In genomic region chr14:52618602-52619001, GRCh38 we compare ENCODE assay signal across 21 cellular contexts.
DNase-seq lines count a peak whose midpoint lies in the region; ATAC-seq, FAIRE-seq and TF ChIP-seq lines count a peak whose summit lies in the region.
"Had no signal": no experiment of that assay in that cellular context is flagged by ENCODE, and none has a peak within 500 bp of the region (broad histone marks: within the 10 kb centered on the region; RNA-seq: fewer than 3 reads in every experiment).

No MANE protein-coding gene starts in this region.

- TF ChIP-seq POLR2A in HepG2 (IDR thresholded peaks at IDR 0.05; ENCODE audit: insufficient read depth in 1 of 2, low read depth in 2 of 2, low read length in 2 of 2) (no peak), right lobe of liver (IDR thresholded peaks at IDR 0.05) (no peak), K562 (conservative IDR thresholded peaks at IDR 0.05) (no peak), esophagus squamous epithelium (IDR thresholded peaks at IDR 0.05) (no peak)

- H3K36me3 ChIP-seq in HepG2 (replicated peaks in 1 of 2; ENCODE audit: control insufficient read depth in 1 of 2, insufficient read depth in 2 of 2, low read length in 2 of 2) (no peaks in the 10 kb centered on the region), right lobe of liver (no peaks in the 10 kb centered on the region), K562 (ENCODE audit: control insufficient read depth, insufficient read depth, low read length) (no peaks in the 10 kb centered on the region), kidney (ENCODE audit: control insufficient read depth in 1 of 2, insufficient read depth in 2 of 2, low read length in 2 of 2) (no peaks in the 10 kb centered on the region), mucosa of descending colon (ENCODE audit: low read depth) (no peaks in the 10 kb centered on the region), esophagus squamous epithelium (no peaks in the 10 kb centered on the region)

- H3K4me2 ChIP-seq in HepG2 (ENCODE audit: low read depth, low read length) (no peak overlapping the region), K562 (ENCODE audit: insufficient read depth, low read length) (no peak overlapping the region)
- H3K4me2 ChIP-seq: BLaER1 treated with 17β-estradiol and CSF1 and Interleukin-3, amounts not matched to agents 10 nM and 100 nM had no signal

- H3K79me2 ChIP-seq in HepG2 (ENCODE audit: insufficient read depth, low read length), result no peaks in the 10 kb centered on the region
- H3K79me2 ChIP-seq in K562 (ENCODE audit: control insufficient read depth, insufficient read depth, low read length), result no peaks in the 10 kb centered on the region

- H2AFZ ChIP-seq in HepG2 (ENCODE audit: low read length), result no peak overlapping the region
- no peak overlapping the region for H2AFZ ChIP-seq in K562 (ENCODE audit: low read depth, low read length)

- ATAC-seq in HepG2 (no peak), right lobe of liver (no peak), K562 (no peak), mucosa of descending colon (no peak)
- ATAC-seq: CD8-positive, alpha-beta T cell; GM12878 had no signal

- intact Hi-C loops in HepG2 (cut with micrococcal nuclease; ENCODE audit: unreplicated experiment) (no loop called here), right lobe of liver (cut with DNase I) (no loop called here), K562 (cut with micrococcal nuclease) (no loop called here), kidney (cut with DNase I) (no loop called here), mucosa of descending colon (cut with DNase I, micrococcal nuclease) (no loop called here), esophagus squamous epithelium (cut with DNase I) (no loop called here)

- H3K4me1 ChIP-seq in HepG2 (ENCODE audit: insufficient read depth, low read length) (no peaks in the 10 kb centered on the region), right lobe of liver (no peaks in the 10 kb centered on the region), K562 (replicated peaks in 1 of 2; ENCODE audit: control insufficient read depth in 2 of 2, insufficient read depth in 2 of 2, low read length in 2 of 2) (no peaks in the 10 kb centered on the region), kidney (ENCODE audit: control insufficient read depth in 1 of 2, insufficient read depth in 1 of 2, low read depth in 1 of 2, low read length in 2 of 2) (no peaks in the 10 kb centered on the region), mucosa of descending colon (ENCODE audit: low read depth) (no peaks in the 10 kb centered on the region), esophagus squamous epithelium (no peaks in the 10 kb centered on the region)
- H3K4me1 ChIP-seq: BLaER1 treated with 17β-estradiol and CSF1 and Interleukin-3, amounts not matched to agents 10 nM and 100 nM; Caco-2 had no signal

- TF ChIP-seq RAD21 in HepG2 (CRISPR knock-in tag; IDR thresholded peaks at IDR 0.05), result no peak
- TF ChIP-seq RAD21 in K562 (CRISPR knock-in tag; conservative IDR thresholded peaks at IDR 0.05 in 1 of 2, IDR thresholded peaks at IDR 0.05 in 1 of 2), result no peak

- CTCF ChIA-PET in HepG2 (lab: Yijun Ruan, JAX; ENCODE audit: low intra/inter-chr PET ratio, low total read pairs), result no interaction called here
- CTCF ChIA-PET in K562 (lab: Yijun Ruan, JAX; ENCODE audit: low intra/inter-chr PET ratio), result no interaction called here

- no TSS peak for BruUV-seq in HepG2 (replicated peaks; lab: Mats Ljungman, UMichigan)
- no TSS peak for BruUV-seq in K562 (replicated peaks; lab: Mats Ljungman, UMichigan)

- no peak for TF ChIP-seq EP300 in HepG2 (IDR thresholded peaks at IDR 0.05; ENCODE audit: low read depth in 2 of 2, low read length in 2 of 2)
- no peak for TF ChIP-seq EP300 in HepG2 (CRISPR knock-in tag; IDR thresholded peaks at IDR 0.05; ENCODE audit: borderline replicate concordance)
- no peak for TF ChIP-seq EP300 in K562 (IDR thresholded peaks at IDR 0.05; ENCODE audit: low read length)

- H3K27ac ChIP-seq in HepG2 (ENCODE audit: extremely low read length, insufficient read depth, low read length) (no peak overlapping the region), right lobe of liver (no peak overlapping the region), K562 (ENCODE audit: extremely low read depth, low read depth, low read length) (no peak overlapping the region), kidney (ENCODE audit: low read depth in 2 of 2, low read length in 2 of 2) (no peak overlapping the region), esophagus squamous epithelium (no peak overlapping the region)
- H3K27ac ChIP-seq: 22Rv1; BLaER1 treated with 17β-estradiol and CSF1 and Interleukin-3, amounts not matched to agents 10 nM and 100 nM; C4-2B had no signal

- no peak for FAIRE-seq in HepG2 (lab: Jason Lieb, UNC)
- FAIRE-seq in G401.6 (lab: Jason Lieb, UNC), result peak; percentile 34
- FAIRE-seq in K562 (lab: Jason Lieb, UNC), result no peak
- peak; percentile 54 for FAIRE-seq in kidney (lab: Jason Lieb, UNC)
- FAIRE-seq: D721Med, GM12878, GM18507 had no signal

- 62% methylated on average over 3 of the region's 3 CpGs for WGBS in HepG2 (ENCODE audit: low lambda C conversion rate)
- 91% methylated on average over 3 of the region's 3 CpGs for WGBS in right lobe of liver (ENCODE audit: insufficient coverage, low coverage, low lambda C conversion rate, missing lambda C conversion rate)
- WGBS in K562 (ENCODE audit: insufficient coverage, low coverage, missing lambda C conversion rate), result 0% methylated on average over 3 of the region's 3 CpGs
- 92 to 95% methylated on average over 3 of the region's 3 CpGs for WGBS in esophagus squamous epithelium, 2 donors

- no peaks in the 10 kb centered on the region for H4K20me1 ChIP-seq in HepG2 (ENCODE audit: insufficient read depth, low read length)
- no peaks in the 10 kb centered on the region for H4K20me1 ChIP-seq in K562 (replicated peaks; ENCODE audit: control insufficient read depth, insufficient read depth, low read length)
- H4K20me1 ChIP-seq: BLaER1 treated with 17β-estradiol and CSF1 and Interleukin-3, amounts not matched to agents 10 nM and 100 nM had no signal

- POLR2A ChIA-PET in HepG2 (lab: Yijun Ruan, JAX), result no interaction called here
- POLR2A ChIA-PET in K562 (lab: Yijun Ruan, JAX), result no interaction called here

- H3K9me3 ChIP-seq in HepG2 (ENCODE audit: low read length) (no peaks in the 10 kb centered on the region), right lobe of liver (no peaks in the 10 kb centered on the region), K562 (replicated peaks; ENCODE audit: control insufficient read depth, insufficient read depth, low read depth, low read length) (no peaks in the 10 kb centered on the region), kidney (ENCODE audit: control insufficient read depth in 1 of 2, low read length in 2 of 2) (no peaks in the 10 kb centered on the region), mucosa of descending colon (no peaks in the 10 kb centered on the region), esophagus squamous epithelium (no peaks in the 10 kb centered on the region)
- H3K9me3 ChIP-seq: Caco-2 had no signal

- in situ Hi-C loops in HepG2 (cut with HindIII; ENCODE audit: extremely low pct_ligation_motif_present, low pct_unique_long_range_greater_than_20kb), result no loop called here
- in situ Hi-C loops in K562 (cut with MboI), result no loop called here

- H3K9me1 ChIP-seq in K562 (ENCODE audit: control insufficient read depth, insufficient read depth, low read length), result no peaks in the 10 kb centered on the region

- H3K4me3 ChIP-seq in HepG2 (replicated peaks in 1 of 3; ENCODE audit: insufficient read depth in 1 of 3, low read depth in 2 of 3, low read length in 3 of 3) (no peak overlapping the region), right lobe of liver (no peak overlapping the region), K562 (no peak overlapping the region), kidney (ENCODE audit: low read length in 2 of 2) (no peak overlapping the region), mucosa of descending colon (no peak overlapping the region), esophagus squamous epithelium (no peak overlapping the region)
- H3K4me3 ChIP-seq: BLaER1 treated with 17β-estradiol and CSF1 and Interleukin-3, amounts not matched to agents 10 nM and 100 nM; GM12878 had no signal

- no peak for DNase-seq in HepG2 (ENCODE audit: low spot score)
- no peak for DNase-seq in right lobe of liver
- no peak for DNase-seq in K562 (ENCODE audit: extremely low read depth in 1 of 4, low spot score in 3 of 4)
- no peak for DNase-seq in kidney
- DNase-seq in mucosa of descending colon, result no peak
- no peak for DNase-seq in esophagus squamous epithelium (lab: John Stamatoyannopoulos, UW)
- no peak for DNase-seq in iPS-NIHi11 (ENCODE audit: low spot score)
- DNase-seq: AML-193; Caco-2; Calu3; CD4-positive, alpha-beta T cell; CD8-positive, alpha-beta T cell; DMS79 treated with DMSO at 0.1 percent for 48 hours; GDM1 had no signal

- TF ChIP-seq CTCF in HepG2 (CRISPR knock-in tag; IDR thresholded peaks at IDR 0.05) (no peak), right lobe of liver (IDR thresholded peaks at IDR 0.05) (no peak), K562 (IDR thresholded peaks at IDR 0.05 in 2 of 3, conservative IDR thresholded peaks at IDR 0.05 in 1 of 3; ENCODE audit: insufficient read depth in 2 of 3, low read depth in 1 of 3, low read length in 3 of 3) (no peak), kidney (IDR thresholded peaks at IDR 0.05; ENCODE audit: borderline replicate concordance, extremely low read depth, insufficient read depth) (no peak), mucosa of descending colon (IDR thresholded peaks at IDR 0.05) (no peak), esophagus squamous epithelium (IDR thresholded peaks at IDR 0.05) (no peak)

- H3K9ac ChIP-seq in HepG2 (ENCODE audit: insufficient read depth, low read depth, low read length) (no peak overlapping the region), K562 (ENCODE audit: insufficient read depth in 1 of 2, low read depth in 2 of 2, low read length in 2 of 2) (no peak overlapping the region), kidney (ENCODE audit: low read length in 2 of 2) (no peak overlapping the region)
- H3K9ac ChIP-seq: BLaER1 treated with 17β-estradiol and CSF1 and Interleukin-3, amounts not matched to agents 10 nM and 100 nM had no signal

- H3K27me3 ChIP-seq in HepG2 (ENCODE audit: control insufficient read depth in 1 of 2, insufficient read depth in 2 of 2, low read length in 2 of 2), result no peaks in the 10 kb centered on the region
- no peaks in the 10 kb centered on the region for H3K27me3 ChIP-seq in right lobe of liver
- no peaks in the 10 kb centered on the region for H3K27me3 ChIP-seq in K562 (ENCODE audit: control insufficient read depth in 2 of 2, insufficient read depth in 2 of 2, low read length in 2 of 2)
- H3K27me3 ChIP-seq in esophagus squamous epithelium, result no peaks in the 10 kb centered on the region
- H3K27me3 ChIP-seq: BLaER1 treated with 17β-estradiol and CSF1 and Interleukin-3, amounts not matched to agents 10 nM and 100 nM had no signal

TF ChIP-seq in HepG2, 621 proteins besides CTCF, POLR2A, EP300 and RAD21 (continues in another document):
- no peak for TF ChIP-seq CHCHD3 (CRISPR knock-in tag; IDR thresholded peaks at IDR 0.05)
- TF ChIP-seq FLYWCH1 (CRISPR knock-in tag; IDR thresholded peaks at IDR 0.05), result no peak
- no peak for TF ChIP-seq LCORL (IDR thresholded peaks at IDR 0.05)
- no peak for TF ChIP-seq LCORL (CRISPR knock-in tag; IDR thresholded peaks at IDR 0.05)

TF ChIP-seq in K562, 482 proteins besides CTCF, POLR2A, EP300 and RAD21 (continues in another document):
- TF ChIP-seq ZNF316 (IDR thresholded peaks at IDR 0.05), result peak; percentile 76

Comparison
In these comparisons a context has a peak if more than half of its experiments do, and no peak if none do; other contexts are left out.
1. Of the 241 proteins assayed by ChIP-seq in both HepG2 and K562: peak only in HepG2: MAFF; only in K562: none; in both: MAFK; in neither: 239.